Comparison of ENCODE assay signal across 10 cellular contexts in genomic region chr14:22814945-22815713, GRCh38. TPM values are rescaled to one million over a fixed set of nuclear protein-coding genes. Genes with fewer than 3 reads are reported as not detected.
DNase-seq lines count a peak whose midpoint lies in the region; ATAC-seq and TF ChIP-seq lines count a peak whose summit lies in the region.
"Had no signal": no experiment of that assay in that cellular context is flagged by ENCODE, and none has a peak within 500 bp of the region (broad histone marks: within the 10 kb centered on the region; RNA-seq: fewer than 3 reads in every experiment).

TSS of gene SLC7A7 (minus strand) at chr14:22815435. CDS start at chr14:22813398, 2,037 bp downstream.

- TF ChIP-seq CTCF in AG04449 (IDR thresholded peaks at IDR 0.05; ENCODE audit: insufficient read depth, low read length, missing control alignments) (no peak), GM13977 (IDR thresholded peaks at IDR 0.05; ENCODE audit: extremely low read depth, insufficient read depth, missing control alignments) (no peak)

- POLR2A ChIA-PET in AG04449 (lab: Yijun Ruan, JAX): no interaction called here
- POLR2A ChIA-PET in activated CD8-positive, alpha-beta T cell treated with anti-CD3 and anti-CD28 coated beads, Interleukin-2, amount 10 ng/mL, durations not matched to agents 7 days and 5 days (lab: Charles Lee): interaction anchor here (0.8 to 1.0 kb wide), 2 partner anchors 152 to 217 kb away, joined by 3 read pairs; partner anchors contain the start of gene ABHD4

- H3K4me3 Mint-ChIP-seq in IgD-negative memory B cell: peak within 1 kb of the TSS; percentile 33 to 84 (median 60)
- H3K4me3 Mint-ChIP-seq in dendritic cell treated with granulocyte-macrophage colony-stimulating factor and Interleukin-4, amounts not matched to agents 40 ng/mL and 50 ng/mL, for 4 days: peak within 1 kb of the TSS; percentile 84
- H3K4me3 Mint-ChIP-seq in activated CD8-positive, alpha-beta T cell treated with anti-CD3 and anti-CD28 coated beads, Interleukin-2, amount 10 ng/mL, durations not matched to agents 7 days and 5 days: no peak within 1 kb of the TSS
- H3K4me3 Mint-ChIP-seq: CD8-positive, alpha-beta T cell; stimulated activated naive CD8-positive, alpha-beta T cell treated with anti-CD3 and anti-CD28 coated beads, Interleukin-15, Interleukin-2, amounts not matched to agents 100 ng/mL and 50 ng/mL, for 24 hours had no signal

- H3K4me3 ChIP-seq in AG04449 (ENCODE audit: low read depth, low read length): peak within 1 kb of the TSS; percentile 6; the same call in 1 of the 2 replicates

- no peak for ATAC-seq in HG03196 (IDR thresholded peaks at IDR 0.05; ENCODE audit: unreplicated experiment)
- ATAC-seq in activated CD8-positive, alpha-beta T cell treated with anti-CD3 and anti-CD28 coated beads, Interleukin-2, amount 10 ng/mL, durations not matched to agents 7 days and 5 days: no peak

- no peaks in the 10 kb centered on the region for H3K9me3 Mint-ChIP-seq in IgD-negative memory B cell
- H3K9me3 Mint-ChIP-seq in dendritic cell treated with granulocyte-macrophage colony-stimulating factor and Interleukin-4, amounts not matched to agents 40 ng/mL and 50 ng/mL, for 4 days: no peaks in the 10 kb centered on the region
- H3K9me3 Mint-ChIP-seq in activated CD8-positive, alpha-beta T cell treated with anti-CD3 and anti-CD28 coated beads, Interleukin-2, amount 10 ng/mL, durations not matched to agents 7 days and 5 days (ENCODE audit: insufficient read depth): no peaks in the 10 kb centered on the region
- H3K9me3 Mint-ChIP-seq: CD8-positive, alpha-beta T cell; stimulated activated naive CD8-positive, alpha-beta T cell treated with anti-CD3 and anti-CD28 coated beads, Interleukin-15, Interleukin-2, amounts not matched to agents 100 ng/mL and 50 ng/mL, for 24 hours had no signal

- H3K27me3 Mint-ChIP-seq in IgD-negative memory B cell: no peaks in the 10 kb centered on the region
- no peaks in the 10 kb centered on the region for H3K27me3 Mint-ChIP-seq in dendritic cell treated with granulocyte-macrophage colony-stimulating factor and Interleukin-4, amounts not matched to agents 40 ng/mL and 50 ng/mL, for 4 days
- peaks cover 14% of the 10 kb centered on the region for H3K27me3 Mint-ChIP-seq in activated CD8-positive, alpha-beta T cell treated with anti-CD3 and anti-CD28 coated beads, Interleukin-2, amount 10 ng/mL, durations not matched to agents 7 days and 5 days (ENCODE audit: low read depth)

- CTCF ChIA-PET in AG04449 (lab: Yijun Ruan, JAX): interaction anchor here (0.7 to 10.1 kb wide), 6 partner anchors 8 to 258 kb away, joined by 3 to 256 read pairs (median 6); no protein-coding TSS in a partner anchor
- CTCF ChIA-PET in activated CD8-positive, alpha-beta T cell treated with anti-CD3 and anti-CD28 coated beads, Interleukin-2, amount 10 ng/mL, durations not matched to agents 7 days and 5 days (lab: Charles Lee): interaction anchor here (1.6 kb wide), 1 partner anchor 38 kb away, joined by 5 read pairs; no protein-coding TSS in a partner anchor

- in situ Hi-C loops in GM13977 (cut with MboI; ENCODE audit: low pct_unique_long_range_greater_than_20kb, low sequenced_read_pairs, unreplicated experiment): loop anchor here (5.0 kb wide), 1 partner anchor 38 kb away; no protein-coding TSS in a partner anchor

- H3K36me3 Mint-ChIP-seq in IgD-negative memory B cell: peaks cover 2% of the 10 kb centered on the region
- H3K36me3 Mint-ChIP-seq in dendritic cell treated with granulocyte-macrophage colony-stimulating factor and Interleukin-4, amounts not matched to agents 40 ng/mL and 50 ng/mL, for 4 days (ENCODE audit: low read depth): peaks cover 34% of the 10 kb centered on the region
- no peaks in the 10 kb centered on the region for H3K36me3 Mint-ChIP-seq in activated CD8-positive, alpha-beta T cell treated with anti-CD3 and anti-CD28 coated beads, Interleukin-2, amount 10 ng/mL, durations not matched to agents 7 days and 5 days (ENCODE audit: low read depth)
- H3K36me3 Mint-ChIP-seq: CD8-positive, alpha-beta T cell had no signal

- peak within 1 kb of the TSS; percentile 50 to 85 (median 53) for H3K27ac Mint-ChIP-seq in IgD-negative memory B cell
- H3K27ac Mint-ChIP-seq in dendritic cell treated with granulocyte-macrophage colony-stimulating factor and Interleukin-4, amounts not matched to agents 40 ng/mL and 50 ng/mL, for 4 days: peak within 1 kb of the TSS; percentile 85
- H3K27ac Mint-ChIP-seq in activated CD8-positive, alpha-beta T cell treated with anti-CD3 and anti-CD28 coated beads, Interleukin-2, amount 10 ng/mL, durations not matched to agents 7 days and 5 days: no peak within 1 kb of the TSS
- H3K27ac Mint-ChIP-seq: CD8-positive, alpha-beta T cell; stimulated activated naive CD8-positive, alpha-beta T cell treated with anti-CD3 and anti-CD28 coated beads, Interleukin-15, Interleukin-2, amounts not matched to agents 100 ng/mL and 50 ng/mL, for 24 hours had no signal

- peaks cover 37 to 53% (median 51%) of the 10 kb centered on the region in 3 donors for H3K4me1 Mint-ChIP-seq in IgD-negative memory B cell
- H3K4me1 Mint-ChIP-seq in dendritic cell treated with granulocyte-macrophage colony-stimulating factor and Interleukin-4, amounts not matched to agents 40 ng/mL and 50 ng/mL, for 4 days (ENCODE audit: low read depth): peaks cover 80% of the 10 kb centered on the region
- peaks cover 22% of the 10 kb centered on the region for H3K4me1 Mint-ChIP-seq in activated CD8-positive, alpha-beta T cell treated with anti-CD3 and anti-CD28 coated beads, Interleukin-2, amount 10 ng/mL, durations not matched to agents 7 days and 5 days (ENCODE audit: low read depth)

- intact Hi-C loops in dendritic cell treated with granulocyte-macrophage colony-stimulating factor and Interleukin-4, amounts not matched to agents 40 ng/mL and 50 ng/mL, for 4 days (cut with micrococcal nuclease): loop anchor here (2.0 to 5.0 kb wide), 2 partner anchors 32 to 243 kb away; no protein-coding TSS in a partner anchor

- no peak for DNase-seq in AG04449 (ENCODE audit: low read depth, low spot score)
- DNase-seq in myocyte (ENCODE audit: low read depth): peak; percentile 93
- no peak for DNase-seq in stimulated activated naive CD4-positive, alpha-beta T cell (lab: John Stamatoyannopoulos, UW)
- no peak for DNase-seq in activated CD8-positive, alpha-beta T cell treated with anti-CD3 and anti-CD28 coated beads, Interleukin-2, amount 10 ng/mL, durations not matched to agents 7 days and 5 days
- no peak for DNase-seq in GM13977 (ENCODE audit: low spot score)
- DNase-seq: CD8-positive, alpha-beta T cell had no signal

RNA-seq across cellular contexts. Expression of gene SLC7A7, which starts in this region (rescaled TPM):
- 24.0 TPM for polyA plus RNA-seq in IgD-negative memory B cell
- total RNA-seq in myocyte: 63.5 and 76.5 TPM in 2 replicates
- 13.4 TPM for polyA plus RNA-seq in myocyte (2012)
- total RNA-seq in activated CD8-positive, alpha-beta T cell treated with anti-CD3 and anti-CD28 coated beads, Interleukin-2, amount 10 ng/mL, durations not matched to agents 7 days and 5 days: under 1 TPM in 1 of 2 experiments, not detected in 1; 0.23 TPM

Comparison
In these comparisons a context has a peak if more than half of its experiments do, and no peak if none do; other contexts are left out.
1. RNA of gene SLC7A7 (total RNA-seq): 63.5 to 76.5 TPM in myocyte; 0.23 TPM in activated CD8-positive, alpha-beta T cell treated with anti-CD3 and anti-CD28 coated beads, Interleukin-2, amount 10 ng/mL, durations not matched to agents 7 days and 5 days; every median in the first group is over 10 times any median in the second.